ENCODE assay signal across 10 cellular contexts in the genomic region with DNA sequence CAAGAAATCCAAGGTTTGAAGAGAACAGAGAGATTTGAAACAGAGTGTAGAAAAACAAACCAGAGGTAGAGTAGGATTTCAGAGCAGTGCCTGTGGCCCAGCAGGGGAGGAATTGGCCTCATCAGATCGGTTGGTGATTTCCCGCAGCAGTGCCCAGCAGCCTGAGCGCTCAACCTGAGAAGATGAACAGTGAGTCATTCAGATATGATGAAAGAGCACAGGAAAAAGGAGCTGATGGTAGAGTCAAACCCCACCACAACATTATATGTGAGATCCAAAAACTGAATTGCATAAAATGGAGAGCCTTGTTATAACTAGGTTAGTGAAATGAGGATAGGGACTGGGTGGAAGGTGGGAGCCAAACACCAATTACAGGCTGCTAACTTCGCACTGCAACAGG.
DNase-seq lines count a peak whose midpoint lies in the region; ATAC-seq, FAIRE-seq and TF ChIP-seq lines count a peak whose summit lies in the region.
"Had no signal": no experiment of that assay in that cellular context is flagged by ENCODE, and none has a peak within 500 bp of the region (broad histone marks: within the 10 kb centered on the region; RNA-seq: fewer than 3 reads in every experiment).

No MANE protein-coding gene starts in this region.

- no peak for FAIRE-seq in HTR-8/SVneo (lab: Jason Lieb, UNC)

- intact Hi-C loops in prostate gland (cut with DNase I): loop anchor here (10.0 kb wide), 1 partner anchor 490 kb away; no protein-coding TSS in a partner anchor

- H3K18ac ChIP-seq in mesendoderm (ENCODE audit: low read length): no peak overlapping the region

- H2BK120ac ChIP-seq in mesendoderm (ENCODE audit: low read depth, low read length): no peak overlapping the region

- no peak overlapping the region for H3K4me3 ChIP-seq in mesendoderm (ENCODE audit: low read length)
- no peak overlapping the region for H3K4me3 ChIP-seq in prostate gland
- H3K4me3 ChIP-seq: vagina had no signal

- no peak overlapping the region for H3K4ac ChIP-seq in mesendoderm (ENCODE audit: low read depth, low read length)

- H3K4me1 ChIP-seq in mesendoderm (ENCODE audit: control insufficient read depth, low read depth, low read length) (no peaks in the 10 kb centered on the region), prostate gland (replicated peaks) (no peaks in the 10 kb centered on the region)
- H3K4me1 ChIP-seq: vagina had no signal

- H3K27ac ChIP-seq in mesendoderm (ENCODE audit: low read depth, low read length) (no peak overlapping the region), prostate gland (no peak overlapping the region)
- H3K27ac ChIP-seq: vagina, VCaP had no signal

- H3K4me2 ChIP-seq in mesendoderm (ENCODE audit: low read length): no peak overlapping the region

- H3K79me1 ChIP-seq in mesendoderm (ENCODE audit: low read length): no peaks in the 10 kb centered on the region

- H3K9me3 ChIP-seq in prostate gland: no peaks in the 10 kb centered on the region
- H3K9me3 ChIP-seq: vagina had no signal

- no peaks in the 10 kb centered on the region for H3K79me2 ChIP-seq in mesendoderm (ENCODE audit: control insufficient read depth, insufficient read depth, low read length)

- H3K9me3 Mint-ChIP-seq in activated T-cell treated with anti-CD3 and anti-CD28 coated beads, Interleukin-2, amount 50 U/mL, for 24 hours: no peaks in the 10 kb centered on the region

- no peak overlapping the region for H2BK15ac ChIP-seq in mesendoderm (replicated peaks; ENCODE audit: low read depth)

- no CpG with 5 or more reads among the region's 4 CpGs for WGBS in mesendoderm (ENCODE audit: extremely low coverage, insufficient coverage, low lambda C conversion rate)
- WGBS in prostate gland: 89% methylated on average over 4 of the region's 4 CpGs

- H2BK5ac ChIP-seq in mesendoderm (ENCODE audit: low read length): no peak overlapping the region

- H3K27me3 Mint-ChIP-seq in activated T-cell treated with anti-CD3 and anti-CD28 coated beads, Interleukin-2, amount 50 U/mL, for 24 hours: no peaks in the 10 kb centered on the region

- H3K23ac ChIP-seq in mesendoderm (ENCODE audit: low read length): no peak overlapping the region

- H3K4me3 Mint-ChIP-seq in activated T-cell treated with anti-CD3 and anti-CD28 coated beads, Interleukin-2, amount 50 U/mL, for 24 hours: no peak overlapping the region

- H4K8ac ChIP-seq in mesendoderm (ENCODE audit: low read depth, low read length): no peak overlapping the region

- DNase-seq in HTR-8/SVneo (ENCODE audit: insufficient read length, low spot score) (peak; percentile 5), foreskin melanocyte (no peak), mesendoderm (no peak), NCI-H2196 (lab: John Stamatoyannopoulos, UW; ENCODE audit: unreplicated experiment) (no peak), prostate gland (ENCODE audit: low spot score) (no peak)
- DNase-seq in activated T-cell treated with anti-CD3 and anti-CD28 coated beads, Interleukin-2, amount 50 U/mL, for 24 hours: peak; percentile 62
- DNase-seq in stimulated activated CD4-positive, alpha-beta T cell treated with anti-CD3 and anti-CD28 coated beads, Interleukin-15, amount 100 ng/mL, for 48 hours (ENCODE audit: low read depth in 2 of 2): peak; percentile 28 to 50

- no peak overlapping the region for H2AK5ac ChIP-seq in mesendoderm (ENCODE audit: low read length)

- H3K36me3 Mint-ChIP-seq in activated T-cell treated with anti-CD3 and anti-CD28 coated beads, Interleukin-2, amount 50 U/mL, for 24 hours (ENCODE audit: low read depth): no peaks in the 10 kb centered on the region

- H3K4me1 Mint-ChIP-seq in activated T-cell treated with anti-CD3 and anti-CD28 coated beads, Interleukin-2, amount 50 U/mL, for 24 hours (ENCODE audit: low read depth): peaks cover 5% of the 10 kb centered on the region

- TF ChIP-seq POLR2A in prostate gland (IDR thresholded peaks at IDR 0.05): no peak

- H3K56ac ChIP-seq in mesendoderm (ENCODE audit: low read length): no peak overlapping the region

- H3K27me3 ChIP-seq in mesendoderm (ENCODE audit: insufficient read depth, low read length, poor library complexity) (no peaks in the 10 kb centered on the region), prostate gland (replicated peaks; ENCODE audit: insufficient read depth) (no peaks in the 10 kb centered on the region)
- H3K27me3 ChIP-seq: vagina had no signal

- ATAC-seq in GM18520 (IDR thresholded peaks at IDR 0.05; ENCODE audit: unreplicated experiment): peak; percentile 50

- TF ChIP-seq CTCF in prostate gland (IDR thresholded peaks at IDR 0.05): no peak

- no peaks in the 10 kb centered on the region for H3K36me3 ChIP-seq in mesendoderm (ENCODE audit: control insufficient read depth, insufficient read depth, low read length)
- no peaks in the 10 kb centered on the region for H3K36me3 ChIP-seq in prostate gland
- H3K36me3 ChIP-seq: vagina had no signal

- H3K9ac ChIP-seq in mesendoderm (ENCODE audit: low read length): no peak overlapping the region

- H4K5ac ChIP-seq in mesendoderm (ENCODE audit: low read length): no peak overlapping the region

- no peak overlapping the region for H3K27ac Mint-ChIP-seq in activated T-cell treated with anti-CD3 and anti-CD28 coated beads, Interleukin-2, amount 50 U/mL, for 24 hours

Comparison
In these comparisons a context has a peak if more than half of its experiments do, and no peak if none do; other contexts are left out.
1. DNase-seq: peak in HTR-8/SVneo (single experiment), activated T-cell treated with anti-CD3 and anti-CD28 coated beads, Interleukin-2, amount 50 U/mL, for 24 hours (single experiment) and stimulated activated CD4-positive, alpha-beta T cell treated with anti-CD3 and anti-CD28 coated beads, Interleukin-15, amount 100 ng/mL, for 48 hours (2 of 2); none in foreskin melanocyte (single experiment), mesendoderm (single experiment), NCI-H2196 (single experiment) and prostate gland (single experiment).